ENCODE assay signal across 24 cellular contexts in the genomic region with DNA sequence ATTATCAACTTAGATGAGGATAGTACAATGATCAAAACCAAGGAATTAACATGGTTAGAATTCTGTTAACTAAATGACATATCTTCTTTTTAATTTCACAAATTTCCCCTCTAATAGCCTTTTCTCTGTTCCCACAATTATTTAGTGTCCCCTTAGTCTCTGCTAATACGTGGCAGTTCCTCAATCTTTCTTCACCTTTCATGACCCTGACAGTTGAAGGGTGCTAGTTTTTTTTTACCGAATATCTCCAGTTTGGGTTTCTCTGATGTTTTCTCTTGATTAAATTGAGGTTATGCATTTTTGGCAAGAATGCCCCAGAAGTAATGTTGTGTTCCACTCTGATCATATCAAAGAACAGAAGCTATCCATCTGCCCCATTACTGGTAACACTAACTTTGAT.
A peak's percentile ranks its signal among the peaks of the same experiment; 100 is the strongest.
DNase-seq lines count a peak whose midpoint lies in the region; ATAC-seq, FAIRE-seq and TF ChIP-seq lines count a peak whose summit lies in the region.
"Had no signal": no experiment of that assay in that cellular context is flagged by ENCODE, and none has a peak within 500 bp of the region (broad histone marks: within the 10 kb centered on the region; RNA-seq: fewer than 3 reads in every experiment).

No MANE protein-coding gene starts in this region.

- 97% methylated on average over 2 of the region's 2 CpGs for WGBS in mammary epithelial cell (ENCODE audit: low coverage, missing lambda C conversion rate)
- 0% methylated on average over 2 of the region's 2 CpGs for WGBS in K562 (ENCODE audit: insufficient coverage, low coverage, missing lambda C conversion rate)
- WGBS in psoas muscle, 3 donors, result 68 to 72% (median 68%) methylated on average over 2 of the region's 2 CpGs

- POLR2A ChIA-PET in K562 (lab: Yijun Ruan, JAX), result interaction anchor here (0.8 to 4.3 kb wide), 3 partner anchors 10 to 447 kb away, joined by 3 to 23 read pairs (median 3); no protein-coding TSS in a partner anchor

- peak overlapping the region; percentile 3 to 38 for H3K27ac ChIP-seq in breast epithelium
- no peak overlapping the region for H3K27ac ChIP-seq in mammary epithelial cell (ENCODE audit: insufficient read depth, low read depth, low read length)
- peak overlapping the region; percentile 29; the same call in 1 of the 3 replicates for H3K27ac ChIP-seq in K562 (ENCODE audit: extremely low read depth, low read depth, low read length)
- peak overlapping the region; percentile 71 for H3K27ac ChIP-seq in psoas muscle
- peak overlapping the region; percentile 4 for H3K27ac ChIP-seq in upper lobe of right lung
- H3K27ac ChIP-seq: ascending aorta, Peyer's patch had no signal

- H3K4me3 ChIP-seq in breast epithelium, result no peak overlapping the region
- no peak overlapping the region for H3K4me3 ChIP-seq in mammary epithelial cell (replicated peaks in 1 of 3; ENCODE audit: insufficient read depth in 1 of 3, low read depth in 2 of 3, low read length in 3 of 3)
- H3K4me3 ChIP-seq in K562, result no peak overlapping the region
- no peak overlapping the region for H3K4me3 ChIP-seq in psoas muscle
- no peak overlapping the region for H3K4me3 ChIP-seq in upper lobe of right lung
- no peak overlapping the region for H3K4me3 ChIP-seq in mucosa of descending colon
- H3K4me3 ChIP-seq: ascending aorta, left lung, Peyer's patch, uterus had no signal

- H3K27me3 ChIP-seq in breast epithelium, result no peaks in the 10 kb centered on the region
- H3K27me3 ChIP-seq in mammary epithelial cell (ENCODE audit: insufficient read depth, low read length), result no peaks in the 10 kb centered on the region
- H3K27me3 ChIP-seq in K562 (ENCODE audit: control insufficient read depth in 2 of 2, insufficient read depth in 2 of 2, low read length in 2 of 2), result no peaks in the 10 kb centered on the region
- no peaks in the 10 kb centered on the region for H3K27me3 ChIP-seq in psoas muscle (ENCODE audit: insufficient read depth in 3 of 3, low read length in 2 of 3)
- no peaks in the 10 kb centered on the region for H3K27me3 ChIP-seq in upper lobe of right lung
- H3K27me3 ChIP-seq: ascending aorta, left lung, Peyer's patch, uterus had no signal

- H3K36me3 ChIP-seq in breast epithelium (no peaks in the 10 kb centered on the region), mammary epithelial cell (ENCODE audit: insufficient read depth, low read length) (no peaks in the 10 kb centered on the region), K562 (ENCODE audit: control insufficient read depth, insufficient read depth, low read length) (peaks cover 30% of the 10 kb centered on the region; the same call in 2 of the 3 replicates), psoas muscle (ENCODE audit: insufficient read depth in 1 of 2, low read depth in 1 of 2) (no peaks in the 10 kb centered on the region), upper lobe of right lung (no peaks in the 10 kb centered on the region), mucosa of descending colon (ENCODE audit: low read depth) (no peaks in the 10 kb centered on the region)
- H3K36me3 ChIP-seq: ascending aorta, left lung, Peyer's patch, uterus had no signal

- FAIRE-seq in K562 (lab: Jason Lieb, UNC), result no peak
- FAIRE-seq: endothelial cell of umbilical vein, H1 had no signal

- no peak overlapping the region for H3K4me2 ChIP-seq in mammary epithelial cell (ENCODE audit: insufficient read depth, low read depth, low read length)
- H3K4me2 ChIP-seq in K562 (ENCODE audit: insufficient read depth, low read length), result no peak overlapping the region; the same call in 1 of the 2 replicates

- CTCF ChIA-PET in mammary epithelial cell (lab: Charles Lee; ENCODE audit: low non-redundant PET), result no interaction called here
- CTCF ChIA-PET in K562 (lab: Yijun Ruan, JAX; ENCODE audit: low intra/inter-chr PET ratio), result no interaction called here

- in situ Hi-C loops in mammary epithelial cell (cut with MboI; ENCODE audit: low sequenced_read_pairs in 2 of 2), result no loop called here
- in situ Hi-C loops in K562 (cut with MboI), result no loop called here

- dilution Hi-C loops in mammary epithelial cell (cut with HindIII; ENCODE audit: low sequenced_read_pairs), result no loop called here

- TF ChIP-seq CTCF in breast epithelium (IDR thresholded peaks at IDR 0.05), result no peak
- TF ChIP-seq CTCF in mammary epithelial cell (conservative IDR thresholded peaks at IDR 0.05 in 1 of 2, IDR thresholded peaks at IDR 0.05 in 1 of 2; ENCODE audit: extremely low read depth in 1 of 2, insufficient read depth in 1 of 2, low read depth in 1 of 2, low read length in 2 of 2), result no peak
- TF ChIP-seq CTCF in K562 (IDR thresholded peaks at IDR 0.05 in 2 of 3, conservative IDR thresholded peaks at IDR 0.05 in 1 of 3; ENCODE audit: insufficient read depth in 2 of 3, low read depth in 1 of 3, low read length in 3 of 3), result no peak
- no peak for TF ChIP-seq CTCF in psoas muscle (IDR thresholded peaks at IDR 0.05)
- no peak for TF ChIP-seq CTCF in upper lobe of right lung (IDR thresholded peaks at IDR 0.05)
- no peak for TF ChIP-seq CTCF in mucosa of descending colon (IDR thresholded peaks at IDR 0.05)

- no peak for DNase-seq in breast epithelium (ENCODE audit: low spot score in 2 of 2)
- no peak for DNase-seq in mammary epithelial cell
- DNase-seq in K562 (ENCODE audit: extremely low read depth in 1 of 4, low spot score in 3 of 4), result no peak
- DNase-seq in psoas muscle, result no peak
- DNase-seq in upper lobe of right lung, result no peak
- DNase-seq in mucosa of descending colon, result no peak
- no peak for DNase-seq in NCI-H2107 treated with DMSO at 0.1 percent for 48 hours (lab: John Stamatoyannopoulos, UW; ENCODE audit: unreplicated experiment)
- no peak for DNase-seq in NCI-H1092 (lab: John Stamatoyannopoulos, UW)
- DNase-seq: 8988T; activated CD4-positive, alpha-beta T cell treated with anti-CD3 and anti-CD28 coated beads, Interleukin-2, amount 50 U/mL, for 48 hours; activated CD8-positive, alpha-beta memory T cell treated with anti-CD3 and anti-CD28 coated beads, Interleukin-2, amount 50 U/mL, for 48 hours; CD4-positive, alpha-beta T cell; left lung; naive thymus-derived CD4-positive, alpha-beta T cell; NCI-H187; NCI-H526 treated with DMSO at 0.1 percent for 48 hours; Peyer's patch; stimulated activated CD4-positive, alpha-beta T cell treated with anti-CD3 and anti-CD28 coated beads, Interleukin-2, amount 100 ng/mL, for 24 hours had no signal

- H3K79me2 ChIP-seq in mammary epithelial cell (ENCODE audit: insufficient read depth, low read length) (peaks cover 57% of the 10 kb centered on the region), K562 (ENCODE audit: control insufficient read depth, insufficient read depth, low read length) (peaks cover 100% of the 10 kb centered on the region)

- no peak overlapping the region for H2AFZ ChIP-seq in mammary epithelial cell (ENCODE audit: low read depth, low read length)
- H2AFZ ChIP-seq in K562 (ENCODE audit: low read depth, low read length), result no peak overlapping the region

- BruUV-seq in mammary epithelial cell (replicated peaks; lab: Mats Ljungman, UMichigan) (no TSS peak), K562 (replicated peaks; lab: Mats Ljungman, UMichigan) (no TSS peak)

- H4K20me1 ChIP-seq in mammary epithelial cell (ENCODE audit: insufficient read depth, low read length), result no peaks in the 10 kb centered on the region
- peaks cover 26% of the 10 kb centered on the region for H4K20me1 ChIP-seq in K562 (replicated peaks; ENCODE audit: control insufficient read depth, insufficient read depth, low read length)

- no peak for TF ChIP-seq RAD21 in K562 (CRISPR knock-in tag; conservative IDR thresholded peaks at IDR 0.05 in 1 of 2, IDR thresholded peaks at IDR 0.05 in 1 of 2)

- TF ChIP-seq EP300 in K562 (IDR thresholded peaks at IDR 0.05; ENCODE audit: low read length), result peak; percentile 33; the same call in 1 of the 2 replicates

- no peaks in the 10 kb centered on the region for H3K9me1 ChIP-seq in K562 (ENCODE audit: control insufficient read depth, insufficient read depth, low read length)

- TF ChIP-seq POLR2A in breast epithelium (IDR thresholded peaks at IDR 0.05), result no peak
- no peak for TF ChIP-seq POLR2A in K562 (conservative IDR thresholded peaks at IDR 0.05)

- H3K9ac ChIP-seq in mammary epithelial cell (ENCODE audit: insufficient read depth, low read length), result no peak overlapping the region
- H3K9ac ChIP-seq in K562 (ENCODE audit: insufficient read depth in 1 of 2, low read depth in 2 of 2, low read length in 2 of 2), result no peak overlapping the region

- H3K4me1 ChIP-seq in breast epithelium (no peaks in the 10 kb centered on the region), mammary epithelial cell (ENCODE audit: insufficient read depth, low read length) (no peaks in the 10 kb centered on the region), K562 (replicated peaks in 1 of 2; ENCODE audit: control insufficient read depth in 2 of 2, insufficient read depth in 2 of 2, low read length in 2 of 2) (peaks cover 17 to 47% of the 10 kb centered on the region in 2 experiments), psoas muscle (peaks cover 43% of the 10 kb centered on the region), upper lobe of right lung (peaks cover 31% of the 10 kb centered on the region), mucosa of descending colon (ENCODE audit: low read depth) (no peaks in the 10 kb centered on the region)

- H3K9me3 ChIP-seq in breast epithelium (no peaks in the 10 kb centered on the region), mammary epithelial cell (replicated peaks; ENCODE audit: insufficient read depth, low read length) (no peaks in the 10 kb centered on the region), K562 (replicated peaks; ENCODE audit: control insufficient read depth, insufficient read depth, low read depth, low read length) (no peaks in the 10 kb centered on the region), psoas muscle (no peaks in the 10 kb centered on the region), upper lobe of right lung (no peaks in the 10 kb centered on the region), mucosa of descending colon (no peaks in the 10 kb centered on the region)
- H3K9me3 ChIP-seq: ascending aorta, left lung, Peyer's patch, uterus had no signal

- ATAC-seq in K562, result no peak
- no peak for ATAC-seq in psoas muscle
- ATAC-seq in upper lobe of right lung, result no peak
- no peak for ATAC-seq in mucosa of descending colon
- ATAC-seq: activated CD4-positive, CD25-positive, alpha-beta regulatory T cell treated with anti-CD3 and anti-CD28 coated beads, Interleukin-2, amount 50 U/mL, for 24 hours; activated naive CD4-positive, alpha-beta T cell treated with anti-CD3 and anti-CD28 coated beads, Interleukin-2, amount 50 U/mL, for 72 hours; naive thymus-derived CD4-positive, alpha-beta T cell had no signal

- intact Hi-C loops in breast epithelium (cut with DNase I; ENCODE audit: low total_unique reads) (no loop called here), mammary epithelial cell (cut with micrococcal nuclease) (no loop called here), K562 (cut with micrococcal nuclease) (no loop called here), psoas muscle (cut with DNase I) (loop anchor here in 1 of 2 donors (10.0 kb wide), 1 partner anchor 240 kb away; a partner anchor contains a TSS), upper lobe of right lung (cut with DNase I) (no loop called here), mucosa of descending colon (cut with DNase I, micrococcal nuclease) (no loop called here)

TF ChIP-seq in K562, 482 proteins besides CTCF, POLR2A, EP300 and RAD21 (continues in another document):
- TF ChIP-seq ZNF384 (IDR thresholded peaks at IDR 0.05; ENCODE audit: low read depth, low read length), result peak; percentile 27
